In the genomic region with DNA sequence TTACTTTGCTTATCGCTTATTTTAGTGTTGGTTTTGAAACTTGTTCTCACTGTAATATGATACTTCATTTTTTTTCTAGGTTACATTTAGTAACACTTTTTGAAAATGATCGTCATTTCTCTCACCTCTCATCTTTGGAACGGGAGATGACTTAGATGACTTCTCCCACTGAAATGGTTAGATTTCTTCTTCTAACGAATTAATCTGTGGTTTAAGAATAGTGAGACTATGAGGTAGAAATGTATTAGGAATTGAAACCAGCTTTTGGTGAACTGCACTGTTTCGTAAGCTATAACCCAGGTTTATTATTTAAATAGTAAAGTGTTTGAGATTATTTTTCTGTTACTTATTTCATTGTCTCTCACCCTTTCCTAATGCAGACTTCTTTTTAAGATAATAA, we compare ENCODE assay signal across 19 cellular contexts.
"Had no signal": no experiment of that assay in that cellular context is flagged by ENCODE, and none has a peak within 500 bp of the region (broad histone marks: within the 10 kb centered on the region; RNA-seq: fewer than 3 reads in every experiment).

No MANE protein-coding gene starts in this region.

- H3K4me2 ChIP-seq: SK-N-SH had no signal

- H3K9ac ChIP-seq: SK-N-SH had no signal

- H3K36me3 ChIP-seq: MG63 had no signal

- H3K9me2 ChIP-seq: SK-N-SH had no signal

- H3K4me3 ChIP-seq: MG63 had no signal

- DNase-seq: Karpas-422, KBM-7, MG63, NCI-H1048, NCI-H1105, NCI-H1417, NCI-H1436 treated with DMSO at 0.1 percent for 48 hours, NCI-H1694, NCI-H187 treated with DMSO at 0.1 percent for 48 hours, NCI-H2029 treated with DMSO at 0.1 percent for 48 hours, NCI-H2171 treated with DMSO at 0.1 percent for 48 hours, NCI-H345, NCI-H446 treated with DMSO at 0.1 percent for 48 hours, NCI-H510A treated with DMSO at 0.1 percent for 48 hours, NCI-H526, NCI-H748 treated with DMSO at 0.1 percent for 48 hours, PC-3, SHP77, SK-N-SH had no signal

- H3K9me3 ChIP-seq: MG63, SK-N-SH had no signal

- H3K27me3 ChIP-seq: MG63 had no signal
